16 cellular contexts compared by ENCODE assay signal in genomic region chr4:190019023-190019858, GRCh38. TPM values are rescaled to one million over a fixed set of nuclear protein-coding genes. Genes with fewer than 3 reads are reported as not detected.
A peak's percentile ranks its signal among the peaks of the same experiment; 100 is the strongest.
DNase-seq lines count a peak whose midpoint lies in the region; ATAC-seq and TF ChIP-seq lines count a peak whose summit lies in the region.
"Had no signal": no experiment of that assay in that cellular context is flagged by ENCODE, and none has a peak within 500 bp of the region (broad histone marks: within the 10 kb centered on the region; RNA-seq: fewer than 3 reads in every experiment).

No MANE protein-coding gene starts in this region.

- CTCF ChIA-PET in activated CD4-positive, alpha-beta memory T cell treated with anti-CD3 and anti-CD28 coated beads, Interleukin-2, amount 10 ng/mL, durations not matched to agents 7 days and 5 days (lab: Charles Lee) = no interaction called here

- no peak for ATAC-seq in stimulated activated naive CD8-positive, alpha-beta T cell treated with anti-CD3 and anti-CD28 coated beads, Interleukin-15, Interleukin-2, amounts not matched to agents 100 U/mL and 50 U/mL, for 24 hours
- no peak for ATAC-seq in thoracic aorta (ENCODE audit: insufficient number of reproducible peaks, low FRiP score, low read depth)
- ATAC-seq: right cardiac atrium had no signal

- H3K9me3 Mint-ChIP-seq in stimulated activated naive CD8-positive, alpha-beta T cell treated with anti-CD3 and anti-CD28 coated beads, Interleukin-15, Interleukin-2, amounts not matched to agents 100 ng/mL and 50 ng/mL, for 24 hours = no peaks in the 10 kb centered on the region
- H3K9me3 Mint-ChIP-seq in activated CD4-positive, alpha-beta memory T cell treated with anti-CD3 and anti-CD28 coated beads, Interleukin-2, amount 10 ng/mL, durations not matched to agents 7 days and 5 days = no peaks in the 10 kb centered on the region

- peaks cover 26% of the 10 kb centered on the region for H3K4me1 Mint-ChIP-seq in stimulated activated naive CD8-positive, alpha-beta T cell treated with anti-CD3 and anti-CD28 coated beads, Interleukin-15, Interleukin-2, amounts not matched to agents 100 ng/mL and 50 ng/mL, for 24 hours (ENCODE audit: low read depth)
- H3K4me1 Mint-ChIP-seq in activated CD4-positive, alpha-beta memory T cell treated with anti-CD3 and anti-CD28 coated beads, Interleukin-2, amount 10 ng/mL, durations not matched to agents 7 days and 5 days = peaks cover 38% of the 10 kb centered on the region

- H3K27ac ChIP-seq in iPS-20b (ENCODE audit: low read length) (no peak overlapping the region), thoracic aorta (no peak overlapping the region)
- H3K27ac ChIP-seq: C4-2B, epithelial cell of prostate had no signal

- POLR2A ChIA-PET in activated CD4-positive, alpha-beta memory T cell treated with anti-CD3 and anti-CD28 coated beads, Interleukin-2, amount 10 ng/mL, durations not matched to agents 7 days and 5 days (lab: Charles Lee) = no interaction called here

- peak overlapping the region; percentile 14 for H3K4me3 Mint-ChIP-seq in stimulated activated naive CD8-positive, alpha-beta T cell treated with anti-CD3 and anti-CD28 coated beads, Interleukin-15, Interleukin-2, amounts not matched to agents 100 ng/mL and 50 ng/mL, for 24 hours
- H3K4me3 Mint-ChIP-seq in activated CD4-positive, alpha-beta memory T cell treated with anti-CD3 and anti-CD28 coated beads, Interleukin-2, amount 10 ng/mL, durations not matched to agents 7 days and 5 days = peak overlapping the region; percentile 14

- no peaks in the 10 kb centered on the region for H3K36me3 Mint-ChIP-seq in stimulated activated naive CD8-positive, alpha-beta T cell treated with anti-CD3 and anti-CD28 coated beads, Interleukin-15, Interleukin-2, amounts not matched to agents 100 ng/mL and 50 ng/mL, for 24 hours (ENCODE audit: low read depth)
- H3K36me3 Mint-ChIP-seq in activated CD4-positive, alpha-beta memory T cell treated with anti-CD3 and anti-CD28 coated beads, Interleukin-2, amount 10 ng/mL, durations not matched to agents 7 days and 5 days (ENCODE audit: low read depth) = peaks cover 20% of the 10 kb centered on the region

- peak overlapping the region; percentile 43 for H3K27ac Mint-ChIP-seq in stimulated activated naive CD8-positive, alpha-beta T cell treated with anti-CD3 and anti-CD28 coated beads, Interleukin-15, Interleukin-2, amounts not matched to agents 100 ng/mL and 50 ng/mL, for 24 hours
- no peak overlapping the region for H3K27ac Mint-ChIP-seq in activated CD4-positive, alpha-beta memory T cell treated with anti-CD3 and anti-CD28 coated beads, Interleukin-2, amount 10 ng/mL, durations not matched to agents 7 days and 5 days

- TF ChIP-seq CTCF in thoracic aorta (IDR thresholded peaks at IDR 0.05) = no peak

- H3K9me3 ChIP-seq in iPS-20b (ENCODE audit: insufficient read depth, low read depth, low read length) (peaks cover 43% of the 10 kb centered on the region), thoracic aorta (no peaks in the 10 kb centered on the region)

- peak overlapping the region; percentile 18; the same call in 1 of the 2 replicates for H3K4me3 ChIP-seq in iPS-20b (ENCODE audit: low read length)
- H3K4me3 ChIP-seq in thoracic aorta = peak overlapping the region; percentile 35

- no peak overlapping the region for H3K9ac ChIP-seq in iPS-20b (ENCODE audit: low read depth, low read length)

- H3K27me3 Mint-ChIP-seq in stimulated activated naive CD8-positive, alpha-beta T cell treated with anti-CD3 and anti-CD28 coated beads, Interleukin-15, Interleukin-2, amounts not matched to agents 100 ng/mL and 50 ng/mL, for 24 hours = peaks cover 56% of the 10 kb centered on the region
- peaks cover 57% of the 10 kb centered on the region for H3K27me3 Mint-ChIP-seq in activated CD4-positive, alpha-beta memory T cell treated with anti-CD3 and anti-CD28 coated beads, Interleukin-2, amount 10 ng/mL, durations not matched to agents 7 days and 5 days

- no peaks in the 10 kb centered on the region for H3K36me3 ChIP-seq in iPS-20b (ENCODE audit: insufficient read depth, low read depth, low read length)
- H3K36me3 ChIP-seq in thoracic aorta = no peaks in the 10 kb centered on the region

- DNase-seq in stimulated activated naive CD8-positive, alpha-beta T cell treated with anti-CD3 and anti-CD28 coated beads, Interleukin-15, Interleukin-2, amounts not matched to agents 100 U/mL and 50 U/mL, for 24 hours = no peak
- no peak for DNase-seq in activated CD4-positive, alpha-beta memory T cell treated with anti-CD3 and anti-CD28 coated beads, Interleukin-2, amount 10 ng/mL, durations not matched to agents 7 days and 5 days
- no peak for DNase-seq in thoracic aorta (ENCODE audit: low spot score)
- DNase-seq in occipital lobe (lab: John Stamatoyannopoulos, UW) = no peak
- no peak for DNase-seq in NCI-H2171 (lab: John Stamatoyannopoulos, UW)
- DNase-seq in CD1c-positive myeloid dendritic cell (ENCODE audit: extremely low spot score) = no peak
- DNase-seq: hypothalamus, NCI-H446, substantia nigra, T1000 had no signal

- H3K4me1 ChIP-seq in iPS-20b (ENCODE audit: insufficient read depth, low read length) (no peaks in the 10 kb centered on the region), thoracic aorta (ENCODE audit: control insufficient read depth in 1 of 2, low read depth in 2 of 2) (peaks cover 7 to 49% of the 10 kb centered on the region in 2 donors)

- H3K27me3 ChIP-seq in iPS-20b (ENCODE audit: insufficient read depth, low read length) = peaks cover 90% of the 10 kb centered on the region
- no peaks in the 10 kb centered on the region for H3K27me3 ChIP-seq in thoracic aorta (replicated peaks; ENCODE audit: insufficient read depth)

RNA-seq across cellular contexts. Expression of gene FRG2, which starts 7.8 kb away (rescaled TPM):
- total RNA-seq in activated CD4-positive, alpha-beta memory T cell treated with anti-CD3 and anti-CD28 coated beads, Interleukin-2, amount 10 ng/mL, durations not matched to agents 7 days and 5 days = not detected
- total RNA-seq in thoracic aorta (not detected), occipital lobe (not detected)
- total RNA-seq: bronchial epithelial cell, right cardiac atrium had no signal

RNA-seq across cellular contexts. Expression of gene DBET, which starts 45.1 kb away (rescaled TPM):
- not detected for total RNA-seq in activated CD4-positive, alpha-beta memory T cell treated with anti-CD3 and anti-CD28 coated beads, Interleukin-2, amount 10 ng/mL, durations not matched to agents 7 days and 5 days
- total RNA-seq in thoracic aorta = not detected
- not detected for total RNA-seq in occipital lobe
- total RNA-seq: bronchial epithelial cell, right cardiac atrium had no signal
